In the genomic region with DNA sequence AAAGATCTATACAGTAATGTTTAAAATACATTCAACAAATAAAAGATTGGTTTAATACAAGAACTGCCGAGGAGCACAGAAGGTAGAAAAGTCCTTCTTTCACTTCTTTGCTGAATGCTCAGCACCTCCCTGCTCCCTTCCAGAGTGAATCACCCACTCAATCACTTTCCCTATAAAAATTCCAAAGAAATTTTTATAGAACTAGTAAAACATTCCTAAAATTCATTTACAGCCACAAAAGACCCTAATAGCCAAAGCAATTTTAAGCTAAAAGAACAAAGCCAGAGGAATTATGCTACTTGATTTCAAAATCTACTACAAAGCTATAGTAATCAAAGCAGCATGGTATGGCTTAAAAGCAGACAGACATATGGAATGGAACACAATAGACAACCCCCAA, we compare ENCODE assay signal across 27 cellular contexts.
DNase-seq lines count a peak whose midpoint lies in the region; ATAC-seq, FAIRE-seq and TF ChIP-seq lines count a peak whose summit lies in the region.
"Had no signal": no experiment of that assay in that cellular context is flagged by ENCODE, and none has a peak within 500 bp of the region (broad histone marks: within the 10 kb centered on the region; RNA-seq: fewer than 3 reads in every experiment).

No MANE protein-coding gene starts in this region.

- no peak overlapping the region for H3K4me3 Mint-ChIP-seq in astrocyte (ENCODE audit: unreplicated experiment)
- H3K4me3 Mint-ChIP-seq: CD4-positive, alpha-beta T cell; GM23338; T-cell had no signal

- H3K4me2 ChIP-seq in astrocyte (ENCODE audit: low read length) (no peak overlapping the region), smooth muscle cell (no peak overlapping the region), MM.1S (ENCODE audit: low read depth, low read length) (no peak overlapping the region)
- H3K4me2 ChIP-seq: GM23338, SK-N-SH had no signal

- H3K4me1 ChIP-seq in astrocyte (ENCODE audit: insufficient read depth, low read length) (no peaks in the 10 kb centered on the region), smooth muscle cell (ENCODE audit: low read depth) (peaks cover 14% of the 10 kb centered on the region), MM.1S (ENCODE audit: low read length) (no peaks in the 10 kb centered on the region)

- H3K27ac ChIP-seq in astrocyte (ENCODE audit: low read depth, low read length) (no peak overlapping the region), smooth muscle cell (ENCODE audit: low read depth) (no peak overlapping the region), MM.1S (ENCODE audit: low read length) (no peak overlapping the region)
- H3K27ac ChIP-seq: 22Rv1 had no signal

- no peaks in the 10 kb centered on the region for H3K79me2 ChIP-seq in astrocyte (ENCODE audit: insufficient read depth, low read length)
- H3K79me2 ChIP-seq in smooth muscle cell (ENCODE audit: low read depth) = no peaks in the 10 kb centered on the region
- no peaks in the 10 kb centered on the region for H3K79me2 ChIP-seq in MM.1S (ENCODE audit: low read length)

- no peaks in the 10 kb centered on the region for H3K36me3 Mint-ChIP-seq in astrocyte (ENCODE audit: low read depth, unreplicated experiment)
- H3K36me3 Mint-ChIP-seq: T-cell had no signal

- H4K20me1 ChIP-seq in astrocyte (ENCODE audit: insufficient read depth, low read length) = no peaks in the 10 kb centered on the region
- no peaks in the 10 kb centered on the region for H4K20me1 ChIP-seq in smooth muscle cell (ENCODE audit: low read depth)
- no peaks in the 10 kb centered on the region for H4K20me1 ChIP-seq in MM.1S (ENCODE audit: insufficient read depth, low read length)

- H3K9me2 ChIP-seq in MM.1S (replicated peaks; ENCODE audit: insufficient read depth, low read length) = no peaks in the 10 kb centered on the region
- H3K9me2 ChIP-seq: SK-N-SH had no signal

- FAIRE-seq in G401.6 (lab: Jason Lieb, UNC) (peak; percentile 99), astrocyte (lab: Jason Lieb, UNC) (no peak)
- FAIRE-seq: GM12878 had no signal

- 97% methylated on average over 1 of the region's 1 CpG for WGBS in smooth muscle cell (ENCODE audit: low lambda C conversion rate)

- no peak for ATAC-seq in GM18909 (IDR thresholded peaks at IDR 0.05; ENCODE audit: poor library complexity, unreplicated experiment)
- ATAC-seq: GM12878, GM23338, HCT116, T-cell had no signal

- DNase-seq in A172 (ENCODE audit: low spot score) (peak; percentile 91), LHCN-M2 (ENCODE audit: low read depth) (peak; percentile 31), astrocyte (ENCODE audit: low read depth) (peak; percentile 7), smooth muscle cell (lab: John Stamatoyannopoulos, UW; ENCODE audit: unreplicated experiment) (no peak), MM.1S (no peak), glomerular visceral epithelial cell (ENCODE audit: extremely low spot score) (no peak)
- DNase-seq: BE2C; CD4-positive, alpha-beta T cell; DMS79 treated with DMSO at 0.1 percent for 48 hours; GF-D8; IMR-90; MG63; NCI-H1092; NCI-H146; NCI-H2029 treated with DMSO at 0.1 percent for 48 hours; NCI-H2171; NCI-H446; NCI-H69; SHP77 treated with DMSO at 0.1 percent for 48 hours; SK-N-SH; T-cell had no signal

- no peaks in the 10 kb centered on the region for H3F3A ChIP-seq in smooth muscle cell (ENCODE audit: low read depth)
- H3F3A ChIP-seq in MM.1S (ENCODE audit: insufficient read depth, low read length) = no peaks in the 10 kb centered on the region

- H3K36me3 ChIP-seq in astrocyte (ENCODE audit: insufficient read depth, low read length) (no peaks in the 10 kb centered on the region), smooth muscle cell (ENCODE audit: low read depth) (no peaks in the 10 kb centered on the region), MM.1S (replicated peaks; ENCODE audit: insufficient read depth, low read length) (no peaks in the 10 kb centered on the region)
- H3K36me3 ChIP-seq: BE2C, MG63 had no signal

- H3K9me3 Mint-ChIP-seq in astrocyte (ENCODE audit: unreplicated experiment) = no peaks in the 10 kb centered on the region

- no peaks in the 10 kb centered on the region for H3K27me3 ChIP-seq in astrocyte (ENCODE audit: insufficient read depth, low read length)
- H3K27me3 ChIP-seq in smooth muscle cell (ENCODE audit: low read depth) = no peaks in the 10 kb centered on the region
- H3K27me3 ChIP-seq in MM.1S (replicated peaks; ENCODE audit: insufficient read depth, low read length) = no peaks in the 10 kb centered on the region
- H3K27me3 ChIP-seq: BE2C, MG63 had no signal

- no peak overlapping the region for H3K27ac Mint-ChIP-seq in astrocyte (ENCODE audit: unreplicated experiment)
- H3K27ac Mint-ChIP-seq: CD4-positive, alpha-beta T cell; GM23338; T-cell had no signal

- no peaks in the 10 kb centered on the region for H3K4me1 Mint-ChIP-seq in astrocyte (ENCODE audit: low read depth, unreplicated experiment)
- H3K4me1 Mint-ChIP-seq: T-cell had no signal

- H2AFZ ChIP-seq in astrocyte (ENCODE audit: low read depth, low read length) (no peak overlapping the region), smooth muscle cell (ENCODE audit: low read depth) (no peak overlapping the region), MM.1S (ENCODE audit: low read length) (no peak overlapping the region)
- H2AFZ ChIP-seq: GM23338 had no signal

- H3K4me3 ChIP-seq in astrocyte (ENCODE audit: insufficient read depth, low read depth, low read length) (no peak overlapping the region), smooth muscle cell (no peak overlapping the region), MM.1S (ENCODE audit: low read length) (no peak overlapping the region)
- H3K4me3 ChIP-seq: GM12878, GM23338, MG63 had no signal

- no peak for TF ChIP-seq CTCF in astrocyte (IDR thresholded peaks at IDR 0.05; ENCODE audit: insufficient read depth, low read depth, low read length)
- no peak for TF ChIP-seq CTCF in smooth muscle cell (IDR thresholded peaks at IDR 0.05; ENCODE audit: borderline replicate concordance, insufficient read depth, poor library complexity, severe bottlenecking)
- no peak for TF ChIP-seq CTCF in MM.1S (IDR thresholded peaks at IDR 0.05; ENCODE audit: low read length)

- no peak overlapping the region for H3K9ac ChIP-seq in astrocyte (ENCODE audit: low read length)
- no peak overlapping the region for H3K9ac ChIP-seq in smooth muscle cell (ENCODE audit: low read depth)
- no peak overlapping the region for H3K9ac ChIP-seq in MM.1S (ENCODE audit: low read length)
- H3K9ac ChIP-seq: SK-N-SH had no signal

- H3K27me3 Mint-ChIP-seq in astrocyte (ENCODE audit: low read depth, unreplicated experiment) = no peaks in the 10 kb centered on the region
- H3K27me3 Mint-ChIP-seq: CD4-positive, alpha-beta T cell; T-cell had no signal

- no peaks in the 10 kb centered on the region for H3K9me3 ChIP-seq in astrocyte (ENCODE audit: insufficient read depth, low read depth, low read length)
- H3K9me3 ChIP-seq in smooth muscle cell (replicated peaks; ENCODE audit: low read depth) = no peaks in the 10 kb centered on the region
- H3K9me3 ChIP-seq in MM.1S (replicated peaks; ENCODE audit: insufficient read depth, low read length) = no peaks in the 10 kb centered on the region
- H3K9me3 ChIP-seq: BE2C, MG63 had no signal

Comparison
In these comparisons a context has a peak if more than half of its experiments do, and no peak if none do; other contexts are left out.
1. DNase-seq: peak in A172 (single experiment), LHCN-M2 (single experiment) and astrocyte (single experiment); none in smooth muscle cell (single experiment), MM.1S (single experiment) and glomerular visceral epithelial cell (single experiment).